1 cellular context compared by ENCODE assay signal in genomic region chr17:77180503-77181330, GRCh38.
TF ChIP-seq lines count a peak whose summit lies in the region.

No MANE protein-coding gene starts in this region.

TF ChIP-seq in HepG2, 621 proteins besides CTCF, POLR2A, EP300 and RAD21 (continued from another document and continues in another):
- TF ChIP-seq, protein P1, sequence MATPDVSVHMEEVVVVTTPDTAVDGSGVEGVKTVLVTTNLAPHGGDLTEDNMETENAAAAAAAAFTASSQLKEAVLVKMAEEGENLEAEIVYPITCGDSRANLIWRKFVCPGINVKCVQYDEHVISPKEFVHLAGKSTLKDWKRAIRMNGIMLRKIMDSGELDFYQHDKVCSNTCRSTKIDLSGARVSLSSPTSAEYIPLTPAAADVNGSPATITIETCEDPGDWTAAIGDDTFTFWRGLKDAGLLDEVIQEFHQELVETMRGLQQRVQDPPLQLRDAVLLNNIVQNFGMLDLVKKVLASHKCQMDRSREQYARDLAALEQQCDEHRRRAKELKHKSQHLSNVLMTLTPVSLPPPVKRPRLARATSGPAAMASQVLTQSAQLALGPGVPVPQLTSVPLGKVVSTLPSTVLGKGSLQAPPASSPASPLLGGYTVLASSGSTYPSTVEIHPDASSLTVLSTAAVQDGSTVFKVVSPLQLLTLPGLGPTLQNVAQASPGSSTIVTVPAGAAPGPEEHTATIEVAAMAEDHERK (CRISPR knock-in tag; IDR thresholded peaks at IDR 0.05; ENCODE audit: low read depth), result no peak
- TF ChIP-seq POGK (CRISPR knock-in tag; conservative IDR thresholded peaks at IDR 0.05), result no peak
- no peak for TF ChIP-seq SRSF9 (IDR thresholded peaks at IDR 0.05; ENCODE audit: borderline replicate concordance, insufficient read depth, low read depth, low read length, poor library complexity, severe bottlenecking)
- no peak for TF ChIP-seq DRAP1 (CRISPR knock-in tag; IDR thresholded peaks at IDR 0.05)
- TF ChIP-seq ZNF569 (CRISPR knock-in tag; IDR thresholded peaks at IDR 0.05; ENCODE audit: borderline replicate concordance), result no peak
- TF ChIP-seq ZNF296 (CRISPR knock-in tag; conservative IDR thresholded peaks at IDR 0.05), result no peak
- no peak for TF ChIP-seq ZNF564 (CRISPR knock-in tag; IDR thresholded peaks at IDR 0.05)
- no peak for TF ChIP-seq ZBTB2 (CRISPR knock-in tag; IDR thresholded peaks at IDR 0.05; ENCODE audit: low read depth)
- TF ChIP-seq TFAP4 (IDR thresholded peaks at IDR 0.05; ENCODE audit: borderline replicate concordance, low read depth), result peak; percentile 45; the same call in 1 of the 2 replicates
- TF ChIP-seq ZNF431 (CRISPR knock-in tag; IDR thresholded peaks at IDR 0.05; ENCODE audit: borderline replicate concordance, low read depth), result no peak
- TF ChIP-seq THAP11 (CRISPR knock-in tag; IDR thresholded peaks at IDR 0.05), result peak; percentile 29; the same call in 1 of the 2 replicates
- TF ChIP-seq DMTF1 (CRISPR knock-in tag; IDR thresholded peaks at IDR 0.05), result 0 out of 2 replicates have a peak, but pooled peaks have one; percentile 51
- TF ChIP-seq HOXA7 (CRISPR knock-in tag; IDR thresholded peaks at IDR 0.05), result no peak
- TF ChIP-seq ZNF816 (CRISPR knock-in tag; IDR thresholded peaks at IDR 0.05; ENCODE audit: borderline replicate concordance), result no peak
- TF ChIP-seq RXRA (CRISPR knock-in tag; IDR thresholded peaks at IDR 0.05), result no peak
- TF ChIP-seq ZNF558 (CRISPR knock-in tag; IDR thresholded peaks at IDR 0.05; ENCODE audit: borderline replicate concordance), result no peak
- no peak for TF ChIP-seq SPEN (CRISPR knock-in tag; IDR thresholded peaks at IDR 0.05; ENCODE audit: low read depth)
- no peak for TF ChIP-seq CENPT (CRISPR knock-in tag; IDR thresholded peaks at IDR 0.05; ENCODE audit: low read depth)
- no peak for TF ChIP-seq NFE2 (CRISPR knock-in tag; IDR thresholded peaks at IDR 0.05)
- TF ChIP-seq RBAK (CRISPR knock-in tag; IDR thresholded peaks at IDR 0.05), result no peak
- 0 out of 2 replicates have a peak, but pooled peaks have one; percentile 70 for TF ChIP-seq ZNF549 (CRISPR knock-in tag; IDR thresholded peaks at IDR 0.05)
- peak; percentile 62 for TF ChIP-seq GATAD2A (CRISPR knock-in tag; IDR thresholded peaks at IDR 0.05)
- no peak for TF ChIP-seq ZNF543 (CRISPR knock-in tag; IDR thresholded peaks at IDR 0.05)
- TF ChIP-seq NR3C1 (CRISPR knock-in tag; IDR thresholded peaks at IDR 0.05), result no peak
- TF ChIP-seq ZNF709 (CRISPR knock-in tag; IDR thresholded peaks at IDR 0.05), result no peak
- 0 out of 2 replicates have a peak, but pooled peaks have one; percentile 39 for TF ChIP-seq RXRB (CRISPR knock-in tag; IDR thresholded peaks at IDR 0.05; ENCODE audit: borderline replicate concordance)
- TF ChIP-seq ZNF234 (CRISPR knock-in tag; conservative IDR thresholded peaks at IDR 0.05), result no peak
- 0 out of 2 replicates have a peak, but pooled peaks have one; percentile 31 for TF ChIP-seq MAX (IDR thresholded peaks at IDR 0.05)
- TF ChIP-seq ZBTB7A (CRISPR knock-in tag; IDR thresholded peaks at IDR 0.05), result no peak
- no peak for TF ChIP-seq ZNF414 (CRISPR knock-in tag; IDR thresholded peaks at IDR 0.05)
- TF ChIP-seq, protein P2, sequence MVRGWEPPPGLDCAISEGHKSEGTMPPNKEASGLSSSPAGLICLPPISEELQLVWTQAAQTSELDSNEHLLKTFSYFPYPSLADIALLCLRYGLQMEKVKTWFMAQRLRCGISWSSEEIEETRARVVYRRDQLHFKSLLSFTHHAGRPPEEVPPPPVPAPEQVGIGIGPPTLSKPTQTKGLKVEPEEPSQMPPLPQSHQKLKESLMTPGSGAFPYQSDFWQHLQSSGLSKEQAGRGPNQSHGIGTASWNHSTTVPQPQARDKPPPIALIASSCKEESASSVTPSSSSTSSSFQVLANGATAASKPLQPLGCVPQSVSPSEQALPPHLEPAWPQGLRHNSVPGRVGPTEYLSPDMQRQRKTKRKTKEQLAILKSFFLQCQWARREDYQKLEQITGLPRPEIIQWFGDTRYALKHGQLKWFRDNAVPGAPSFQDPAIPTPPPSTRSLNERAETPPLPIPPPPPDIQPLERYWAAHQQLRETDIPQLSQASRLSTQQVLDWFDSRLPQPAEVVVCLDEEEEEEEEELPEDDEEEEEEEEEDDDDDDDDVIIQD (CRISPR knock-in tag; IDR thresholded peaks at IDR 0.05; ENCODE audit: low read depth), result peak; percentile 17; the same call in 1 of the 2 replicates
- no peak for TF ChIP-seq USF2 (IDR thresholded peaks at IDR 0.05; ENCODE audit: low read depth, low read length)
- no peak for TF ChIP-seq USF2 (CRISPR knock-in tag; IDR thresholded peaks at IDR 0.05; ENCODE audit: borderline replicate concordance)
- no peak for TF ChIP-seq KLF15 (CRISPR knock-in tag; IDR thresholded peaks at IDR 0.05; ENCODE audit: borderline replicate concordance)
- TF ChIP-seq ZNF30 (CRISPR knock-in tag; IDR thresholded peaks at IDR 0.05), result no peak
- TF ChIP-seq SRY (CRISPR knock-in tag; IDR thresholded peaks at IDR 0.05), result no peak
- no peak for TF ChIP-seq ATF1 (CRISPR knock-in tag; IDR thresholded peaks at IDR 0.05)
- TF ChIP-seq YY1 (IDR thresholded peaks at IDR 0.05; ENCODE audit: insufficient read depth, insufficient replicate concordance, low read depth, low read length), result no peak
- TF ChIP-seq HOXD1 (CRISPR knock-in tag; IDR thresholded peaks at IDR 0.05), result no peak
- TF ChIP-seq SP2 (CRISPR knock-in tag; IDR thresholded peaks at IDR 0.05), result no peak
- TF ChIP-seq KDM3A (CRISPR knock-in tag; IDR thresholded peaks at IDR 0.05; ENCODE audit: low read depth), result no peak
- TF ChIP-seq, protein P3, sequence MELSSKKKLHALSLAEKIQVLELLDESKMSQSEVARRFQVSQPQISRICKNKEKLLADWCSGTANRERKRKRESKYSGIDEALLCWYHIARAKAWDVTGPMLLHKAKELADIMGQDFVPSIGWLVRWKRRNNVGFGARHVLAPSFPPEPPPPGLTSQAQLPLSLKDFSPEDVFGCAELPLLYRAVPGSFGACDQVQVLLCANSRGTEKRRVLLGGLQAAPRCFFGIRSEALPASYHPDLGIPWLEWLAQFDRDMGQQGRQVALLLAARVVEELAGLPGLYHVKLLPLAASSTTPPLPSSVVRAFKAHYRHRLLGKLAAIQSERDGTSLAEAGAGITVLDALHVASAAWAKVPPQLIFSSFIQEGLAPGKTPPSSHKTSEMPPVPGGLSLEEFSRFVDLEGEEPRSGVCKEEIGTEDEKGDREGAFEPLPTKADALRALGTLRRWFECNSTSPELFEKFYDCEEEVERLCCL (CRISPR knock-in tag; IDR thresholded peaks at IDR 0.05; ENCODE audit: borderline replicate concordance), result no peak
- TF ChIP-seq ATF7 (IDR thresholded peaks at IDR 0.05), result no peak
- no peak for TF ChIP-seq ATF7 (CRISPR knock-in tag; IDR thresholded peaks at IDR 0.05)
- TF ChIP-seq RFX5 (IDR thresholded peaks at IDR 0.05; ENCODE audit: low read depth, low read length), result no peak
- no peak for TF ChIP-seq CSRNP2 (CRISPR knock-in tag; conservative IDR thresholded peaks at IDR 0.05; ENCODE audit: low read depth)
- TF ChIP-seq, protein P4, sequence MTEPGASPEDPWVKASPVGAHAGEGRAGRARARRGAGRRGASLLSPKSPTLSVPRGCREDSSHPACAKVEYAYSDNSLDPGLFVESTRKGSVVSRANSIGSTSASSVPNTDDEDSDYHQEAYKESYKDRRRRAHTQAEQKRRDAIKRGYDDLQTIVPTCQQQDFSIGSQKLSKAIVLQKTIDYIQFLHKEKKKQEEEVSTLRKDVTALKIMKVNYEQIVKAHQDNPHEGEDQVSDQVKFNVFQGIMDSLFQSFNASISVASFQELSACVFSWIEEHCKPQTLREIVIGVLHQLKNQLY (CRISPR knock-in tag; IDR thresholded peaks at IDR 0.05), result no peak
- no peak for TF ChIP-seq REXO4 (CRISPR knock-in tag; IDR thresholded peaks at IDR 0.05; ENCODE audit: borderline replicate concordance)
- no peak for TF ChIP-seq XBP1 (CRISPR knock-in tag; IDR thresholded peaks at IDR 0.05)
- no peak for TF ChIP-seq ZNF773 (CRISPR knock-in tag; IDR thresholded peaks at IDR 0.05; ENCODE audit: borderline replicate concordance)
- peak; percentile 76 for TF ChIP-seq SAP130 (CRISPR knock-in tag; IDR thresholded peaks at IDR 0.05; ENCODE audit: low read depth)
- no peak for TF ChIP-seq FIP1L1 (IDR thresholded peaks at IDR 0.05; ENCODE audit: borderline replicate concordance, insufficient read depth, low read depth, low read length)
